Comparison of ENCODE assay signal across 17 cellular contexts in the genomic region with DNA sequence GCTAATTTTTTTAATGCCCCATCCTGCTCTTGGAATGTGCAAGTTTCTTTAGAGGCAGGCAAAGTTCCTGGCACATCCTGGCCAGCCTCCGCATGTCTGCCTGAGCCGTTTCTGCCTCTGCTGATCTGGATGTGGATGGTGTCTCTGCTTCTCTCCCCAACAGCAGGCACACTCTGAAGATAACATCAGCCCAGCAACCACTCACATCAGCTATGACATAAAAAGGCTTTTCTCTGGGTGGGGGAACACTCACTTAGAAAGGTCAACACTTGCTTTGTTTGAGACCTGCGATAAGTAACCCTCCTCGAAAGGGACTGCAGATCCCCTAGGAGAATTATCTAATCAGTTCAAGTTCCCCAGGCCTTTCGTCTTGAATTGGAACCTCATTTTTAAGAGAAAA.
"Had no signal": no experiment of that assay in that cellular context is flagged by ENCODE, and none has a peak within 500 bp of the region (broad histone marks: within the 10 kb centered on the region; RNA-seq: fewer than 3 reads in every experiment).

No MANE protein-coding gene starts in this region.

- ATAC-seq: body of pancreas; natural killer cell; pancreas; right cardiac atrium; stimulated activated naive CD8-positive, alpha-beta T cell treated with anti-CD3 and anti-CD28 coated beads, Interleukin-15, amount 100 ng/mL, for 72 hours had no signal

- H3K4me1 ChIP-seq: left ventricle myocardium inferior, pancreas had no signal

- H3K36me3 Mint-ChIP-seq: activated naive CD4-positive, alpha-beta T cell treated with anti-CD3 and anti-CD28 coated beads, Interleukin-2, amount 10 ng/mL, durations not matched to agents 7 days and 5 days; natural killer cell had no signal

- H3K27ac ChIP-seq: body of pancreas, left ventricle myocardium inferior, pancreas had no signal

- H3K4me3 Mint-ChIP-seq: activated CD4-positive, alpha-beta memory T cell treated with anti-CD3 and anti-CD28 coated beads, Interleukin-2, amount 10 ng/mL, durations not matched to agents 7 days and 5 days; activated CD4-positive, alpha-beta T cell treated with anti-CD3 and anti-CD28 coated beads, Interleukin-2, amount 10 ng/mL, durations not matched to agents 24 days and 14 days; activated naive CD4-positive, alpha-beta T cell treated with anti-CD3 and anti-CD28 coated beads, Interleukin-2, amount 10 ng/mL, durations not matched to agents 7 days and 5 days; natural killer cell; stimulated activated naive CD8-positive, alpha-beta T cell treated with anti-CD3 and anti-CD28 coated beads, Interleukin-15, amount 100 ng/mL, for 72 hours had no signal

- H3K9me3 ChIP-seq: body of pancreas, left ventricle myocardium inferior, pancreas, tibial artery had no signal

- H3K4me1 Mint-ChIP-seq: activated CD4-positive, alpha-beta memory T cell treated with anti-CD3 and anti-CD28 coated beads, Interleukin-2, amount 10 ng/mL, durations not matched to agents 7 days and 5 days; activated CD4-positive, alpha-beta T cell treated with anti-CD3 and anti-CD28 coated beads, Interleukin-2, amount 10 ng/mL, durations not matched to agents 24 days and 14 days; activated naive CD4-positive, alpha-beta T cell treated with anti-CD3 and anti-CD28 coated beads, Interleukin-2, amount 10 ng/mL, durations not matched to agents 7 days and 5 days; natural killer cell; stimulated activated naive CD8-positive, alpha-beta T cell treated with anti-CD3 and anti-CD28 coated beads, Interleukin-15, amount 100 ng/mL, for 72 hours had no signal

- H3K27me3 Mint-ChIP-seq: activated CD4-positive, alpha-beta memory T cell treated with anti-CD3 and anti-CD28 coated beads, Interleukin-2, amount 10 ng/mL, durations not matched to agents 7 days and 5 days; activated CD4-positive, alpha-beta T cell treated with anti-CD3 and anti-CD28 coated beads, Interleukin-2, amount 10 ng/mL, durations not matched to agents 24 days and 14 days; activated naive CD4-positive, alpha-beta T cell treated with anti-CD3 and anti-CD28 coated beads, Interleukin-2, amount 10 ng/mL, durations not matched to agents 7 days and 5 days; stimulated activated naive CD8-positive, alpha-beta T cell treated with anti-CD3 and anti-CD28 coated beads, Interleukin-15, amount 100 ng/mL, for 72 hours had no signal

- DNase-seq: activated CD4-positive, alpha-beta memory T cell treated with anti-CD3 and anti-CD28 coated beads, Interleukin-2, amount 10 ng/mL, durations not matched to agents 7 days and 5 days; activated CD4-positive, alpha-beta T cell treated with anti-CD3 and anti-CD28 coated beads, Interleukin-2, amount 10 ng/mL, durations not matched to agents 24 days and 14 days; activated effector memory CD4-positive, alpha-beta T cell treated with anti-CD3 and anti-CD28 coated beads, Interleukin-2, amount 50 U/mL, for 16 hours; activated naive CD4-positive, alpha-beta T cell treated with anti-CD3 and anti-CD28 coated beads, Interleukin-2, amount 10 ng/mL, durations not matched to agents 7 days and 5 days; body of pancreas; foreskin fibroblast; kidney glomerular epithelial cell; left ventricle myocardium inferior; midbrain; natural killer cell; pancreas; right cardiac atrium; stimulated activated CD4-positive, alpha-beta T cell treated with anti-CD3 and anti-CD28 coated beads, Interleukin-1b, Interleukin-23, amount 100 ng/mL, for 48 hours; stimulated activated naive CD8-positive, alpha-beta T cell treated with anti-CD3 and anti-CD28 coated beads, Interleukin-15, amount 100 ng/mL, for 72 hours; T-helper 9 cell had no signal

- FAIRE-seq: endometrium, pancreas had no signal

- H3K27me3 ChIP-seq: body of pancreas, pancreas, tibial artery had no signal

- H3K4me3 ChIP-seq: body of pancreas, left ventricle myocardium inferior, pancreas, tibial artery had no signal

- H3K27ac Mint-ChIP-seq: activated CD4-positive, alpha-beta memory T cell treated with anti-CD3 and anti-CD28 coated beads, Interleukin-2, amount 10 ng/mL, durations not matched to agents 7 days and 5 days; activated CD4-positive, alpha-beta T cell treated with anti-CD3 and anti-CD28 coated beads, Interleukin-2, amount 10 ng/mL, durations not matched to agents 24 days and 14 days; activated naive CD4-positive, alpha-beta T cell treated with anti-CD3 and anti-CD28 coated beads, Interleukin-2, amount 10 ng/mL, durations not matched to agents 7 days and 5 days; natural killer cell; stimulated activated naive CD8-positive, alpha-beta T cell treated with anti-CD3 and anti-CD28 coated beads, Interleukin-15, amount 100 ng/mL, for 72 hours had no signal

- H3K9me3 Mint-ChIP-seq: activated CD4-positive, alpha-beta memory T cell treated with anti-CD3 and anti-CD28 coated beads, Interleukin-2, amount 10 ng/mL, durations not matched to agents 7 days and 5 days; activated CD4-positive, alpha-beta T cell treated with anti-CD3 and anti-CD28 coated beads, Interleukin-2, amount 10 ng/mL, durations not matched to agents 24 days and 14 days; natural killer cell had no signal

- H3K36me3 ChIP-seq: left ventricle myocardium inferior, pancreas, tibial artery had no signal
